ENCODE assay signal across 8 cellular contexts in the genomic region with DNA sequence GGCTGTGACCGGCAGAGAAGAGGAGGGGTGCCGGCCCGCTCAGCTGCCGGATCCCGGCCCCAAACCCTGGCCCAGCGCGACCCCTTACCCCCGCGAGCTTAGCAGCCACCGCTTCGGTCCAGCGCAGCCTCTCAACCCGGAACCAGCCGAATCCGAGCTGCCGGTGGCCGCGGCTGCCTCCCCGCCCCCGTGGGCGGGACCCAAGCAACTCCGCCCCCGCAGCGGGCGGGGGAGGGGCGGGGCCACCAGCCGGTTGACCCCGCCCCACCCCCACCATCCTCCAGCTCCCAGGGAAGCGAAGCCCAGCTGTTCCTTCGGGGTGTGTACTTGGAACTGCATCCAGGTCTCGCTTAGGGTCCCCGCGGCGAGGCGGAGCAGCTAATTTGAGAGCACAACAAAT. TPM values are rescaled to one million over a fixed set of nuclear protein-coding genes. Genes with fewer than 3 reads are reported as not detected.
DNase-seq lines count a peak whose midpoint lies in the region; FAIRE-seq and TF ChIP-seq lines count a peak whose summit lies in the region.

TRIM62 (minus strand) TSS at position 138 of the 400 bp plus-strand sequence. CDS start 611 bp downstream, outside the sequence.

- H3K9me3 ChIP-seq in transverse colon: no peaks in the 10 kb centered on the region

- in situ Hi-C loops in transverse colon (cut with MboI; ENCODE audit: low pct_ligation_motif_present in 1 of 4, low pct_unique_long_range_greater_than_20kb in 1 of 4, low sequenced_read_pairs in 3 of 4): no loop called here

- 1% methylated on average over 30 of the region's 35 CpGs; no CpG with 5 or more reads in 1 of the 2 donors for WGBS in transverse colon (ENCODE audit: low coverage in 1 of 2), 2 donors

- no peaks in the 10 kb centered on the region for H3K36me3 ChIP-seq in transverse colon

- peaks cover 27% of the 10 kb centered on the region for H3K36me3 Mint-ChIP-seq in Calu3 (ENCODE audit: insufficient read depth, unreplicated experiment)

- peaks cover 43% of the 10 kb centered on the region for H3K27me3 Mint-ChIP-seq in Calu3 (ENCODE audit: unreplicated experiment)

- H3K27ac ChIP-seq in transverse colon: peak within 1 kb of the TSS; percentile 77 to 90 (median 82)

- H3K4me1 Mint-ChIP-seq in Calu3 (ENCODE audit: low read depth, unreplicated experiment): peaks cover 22% of the 10 kb centered on the region

- intact Hi-C loops in Calu3 (cut with micrococcal nuclease; ENCODE audit: unreplicated experiment): no loop called here
- intact Hi-C loops in cardiac septum (cut with DNase I): loop anchor here (5.0 kb wide), 1 partner anchor 55 kb away; no protein-coding TSS in a partner anchor
- intact Hi-C loops in transverse colon (cut with DNase I; ENCODE audit: low total_unique reads): no loop called here

- TF ChIP-seq EP300 in transverse colon (IDR thresholded peaks at IDR 0.05; ENCODE audit: low read depth): no peak

- H3K4me3 ChIP-seq in transverse colon: peak within 1 kb of the TSS; percentile 63 to 92 (median 78)

- peak within 1 kb of the TSS; percentile 48 for H3K27ac Mint-ChIP-seq in Calu3 (ENCODE audit: unreplicated experiment)

- peak within 1 kb of the TSS; percentile 86 for H3K4me3 Mint-ChIP-seq in Calu3 (ENCODE audit: low read depth, unreplicated experiment)

- peak; percentile 82 for DNase-seq in Calu3
- peak; percentile 88 for DNase-seq in H54 (ENCODE audit: insufficient read length, low spot score)
- peak; percentile 89 for DNase-seq in NCI-H1092 (lab: John Stamatoyannopoulos, UW)
- DNase-seq in SW480 (ENCODE audit: low spot score): peak; percentile 78
- DNase-seq in activated naive CD8-positive, alpha-beta T cell treated with anti-CD3 and anti-CD28 coated beads, Interleukin-2, amount 50 U/mL, for 16 hours (ENCODE audit: low read depth, low spot score): peak; percentile 41
- DNase-seq in cardiac septum (ENCODE audit: low spot score): peak; percentile 94
- DNase-seq in pons (ENCODE audit: low spot score): peak; percentile 92
- DNase-seq in transverse colon: peak; percentile 91

- no TSS peak for BruUV-seq in Calu3 (replicated peaks; lab: Mats Ljungman, UMichigan)

- no peaks in the 10 kb centered on the region for H3K9me3 Mint-ChIP-seq in Calu3 (ENCODE audit: low read depth, unreplicated experiment)

- no peaks in the 10 kb centered on the region for H3K27me3 ChIP-seq in transverse colon

- H3K4me1 ChIP-seq in transverse colon: peaks cover 3 to 20% (median 16%) of the 10 kb centered on the region in 4 donors

- TF ChIP-seq POLR2A in H54 (IDR thresholded peaks at IDR 0.05; ENCODE audit: low read depth, low read length): peak; percentile 38; the same call in 1 of the 2 replicates
- TF ChIP-seq POLR2A in transverse colon (IDR thresholded peaks at IDR 0.05): peak; percentile 61

- no peak for TF ChIP-seq CTCF in Calu3 (IDR thresholded peaks at IDR 0.05; ENCODE audit: unreplicated experiment)
- TF ChIP-seq CTCF in transverse colon (IDR thresholded peaks at IDR 0.05): no peak

- FAIRE-seq in H54 (lab: Jason Lieb, UNC): no peak

- CTCF ChIA-PET in Calu3 (lab: Charles Lee): interaction anchor here (0.5 to 2.2 kb wide), 8 partner anchors 32 to 184 kb away, joined by 3 to 9 read pairs (median 3); no protein-coding TSS in a partner anchor

RNA-seq across cellular contexts. Expression of gene TRIM62, which starts in this region (rescaled TPM):
- 6.9 and 8.8 TPM in 2 replicates for total RNA-seq in Calu3 (2022)
- total RNA-seq in cardiac septum: 3.5 TPM
- total RNA-seq in transverse colon: 10 to 100 TPM in 1 of 4 donors, 1 to 10 TPM in 3; 4.6 to 52.0 (median 5.8) TPM

Comparison
In these comparisons a context has a peak if more than half of its experiments do, and no peak if none do; other contexts are left out.
1. Peak in every context shown above with its lines: DNase-seq, H3K4me3 ChIP-seq and H3K27ac ChIP-seq.
2. DNase-seq: peak in every context shown above with its lines; median percentile 94 in cardiac septum; 92 in pons; 91 in transverse colon; 89 in NCI-H1092; 88 in H54; 82 in Calu3; 78 in SW480; 41 in activated naive CD8-positive, alpha-beta T cell treated with anti-CD3 and anti-CD28 coated beads, Interleukin-2, amount 50 U/mL, for 16 hours.